Comparison of ENCODE assay signal across 26 cellular contexts in the genomic region with DNA sequence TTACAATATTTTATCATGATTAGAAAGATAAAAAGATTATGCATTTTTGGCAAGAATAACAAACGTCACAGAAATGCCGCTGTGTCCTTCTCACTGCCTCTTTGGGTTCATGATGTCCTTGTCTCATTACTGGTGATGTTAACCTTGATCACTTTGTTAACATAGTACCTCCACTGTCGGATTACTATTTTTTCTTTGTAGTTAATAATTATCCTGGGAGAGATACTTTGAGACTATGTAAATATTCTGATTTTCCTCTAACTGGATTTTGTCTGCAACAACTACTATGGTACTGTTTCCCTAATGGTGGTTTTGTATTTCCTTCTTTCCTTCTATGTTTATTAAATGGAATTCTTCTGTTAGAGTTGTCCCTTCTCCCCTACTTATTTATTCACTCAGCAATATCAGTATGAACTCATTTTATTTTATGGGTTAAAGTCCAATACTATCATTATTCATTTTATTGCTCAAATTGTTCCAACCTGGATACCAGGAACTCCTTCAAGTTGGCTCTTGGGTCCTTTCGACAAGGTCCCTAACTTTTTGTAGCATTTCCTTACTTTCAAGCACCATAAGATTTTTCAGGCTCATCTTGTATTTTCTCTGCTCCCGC. TPM values are rescaled to one million over a fixed set of nuclear protein-coding genes. Genes with fewer than 3 reads are reported as not detected.
A peak's percentile ranks its signal among the peaks of the same experiment; 100 is the strongest.
DNase-seq lines count a peak whose midpoint lies in the region; ATAC-seq and TF ChIP-seq lines count a peak whose summit lies in the region.
"Had no signal": no experiment of that assay in that cellular context is flagged by ENCODE, and none has a peak within 500 bp of the region (broad histone marks: within the 10 kb centered on the region; RNA-seq: fewer than 3 reads in every experiment).

No MANE protein-coding gene starts in this region.

- H3K79me1 ChIP-seq in trophoblast cell (ENCODE audit: low read length), result peaks cover 2% of the 10 kb centered on the region

- no peak overlapping the region for H4K12ac ChIP-seq in trophoblast cell (ENCODE audit: low read depth, low read length)

- no peak overlapping the region for H3K27ac ChIP-seq in BLaER1 treated with 17β-estradiol and CSF1 and Interleukin-3, amounts not matched to agents 10 nM and 100 nM
- H3K27ac ChIP-seq in OCI-LY1 (ENCODE audit: low read depth, low read length, poor library complexity, severe bottlenecking) (peak overlapping the region; percentile 75), duodenal mucosa (ENCODE audit: low read depth, low read length) (peak overlapping the region; percentile 35), trophoblast cell (ENCODE audit: low read depth, low read length) (no peak overlapping the region), left lung (no peak overlapping the region)

- peaks cover 23 to 87% (median 79%) of the 10 kb centered on the region in 11 experiments; a peak in 19 of 22 replicates for H4K20me1 ChIP-seq in BLaER1 treated with 17β-estradiol and CSF1 and Interleukin-3, amounts not matched to agents 10 nM and 100 nM
- H4K20me1 ChIP-seq in OCI-LY1 (ENCODE audit: insufficient read depth, low read length), result no peaks in the 10 kb centered on the region

- peak overlapping the region; percentile 75 for H3K4ac ChIP-seq in trophoblast cell (ENCODE audit: low read depth, low read length)

- no peak for TF ChIP-seq POLR2A in GM18505 (IDR thresholded peaks at IDR 0.05; ENCODE audit: borderline replicate concordance, extremely low read depth, insufficient read depth, insufficient read length)

- intact Hi-C loops in left lung (cut with DNase I), result no loop called here

- H3F3A ChIP-seq in OCI-LY1 (ENCODE audit: insufficient read depth, low read length), result no peaks in the 10 kb centered on the region

- H3K4me2 ChIP-seq in BLaER1 treated with 17β-estradiol and CSF1 and Interleukin-3, amounts not matched to agents 10 nM and 100 nM, result peak overlapping the region; percentile 3 to 93 (median 32); a peak in 16 of 22 replicates
- H3K4me2 ChIP-seq in OCI-LY1 (ENCODE audit: low read length), result peak overlapping the region; percentile 45; the same call in 1 of the 2 replicates
- no peak overlapping the region for H3K4me2 ChIP-seq in trophoblast cell (ENCODE audit: low read length)

- ATAC-seq in left lung (no peak), GM18505 (IDR thresholded peaks at IDR 0.05; ENCODE audit: unreplicated experiment) (no peak)
- ATAC-seq: esophagus mucosa; HCT116; naive thymus-derived CD8-positive, alpha-beta T cell; right cardiac atrium had no signal

- no CpG with 5 or more reads among the region's 5 CpGs for WGBS in trophoblast cell (ENCODE audit: extremely low coverage, insufficient coverage, insufficient read length)

- H2AFZ ChIP-seq in OCI-LY1 (ENCODE audit: low read length) (no peak overlapping the region), trophoblast cell (ENCODE audit: insufficient read depth, low read length, poor library complexity) (no peak overlapping the region)

- H3K23ac ChIP-seq in trophoblast cell (ENCODE audit: low read length), result no peak overlapping the region

- peaks cover 42 to 74% (median 63%) of the 10 kb centered on the region in 11 experiments for H3K36me3 ChIP-seq in BLaER1 treated with 17β-estradiol and CSF1 and Interleukin-3, amounts not matched to agents 10 nM and 100 nM
- H3K36me3 ChIP-seq in OCI-LY1 (ENCODE audit: insufficient read depth, low read length), result peaks cover 50% of the 10 kb centered on the region
- peaks cover 0 to 15% of the 10 kb centered on the region in 2 donors for H3K36me3 ChIP-seq in duodenal mucosa (ENCODE audit: control insufficient read depth in 1 of 2, insufficient read depth in 2 of 2, low read length in 2 of 2)
- peaks cover 5 to 11% of the 10 kb centered on the region in 2 experiments for H3K36me3 ChIP-seq in trophoblast cell (ENCODE audit: control insufficient read depth in 1 of 2, insufficient read depth in 2 of 2, low read length in 2 of 2)
- H3K36me3 ChIP-seq in left lung, result peaks cover 0 to 22% of the 10 kb centered on the region in 2 donors

- H3K9ac ChIP-seq in BLaER1 treated with 17β-estradiol and CSF1 and Interleukin-3, amounts not matched to agents 10 nM and 100 nM, result no peak overlapping the region
- H3K9ac ChIP-seq in OCI-LY1 (ENCODE audit: low read length), result no peak overlapping the region
- H3K9ac ChIP-seq in duodenal mucosa (ENCODE audit: low read depth in 1 of 2, low read length in 2 of 2), result no peak overlapping the region
- no peak overlapping the region for H3K9ac ChIP-seq in trophoblast cell (ENCODE audit: low read length)

- H3K79me2 ChIP-seq in OCI-LY1 (ENCODE audit: insufficient read depth, low read length) (peaks cover 70% of the 10 kb centered on the region), trophoblast cell (ENCODE audit: control insufficient read depth, insufficient read depth, low read length, poor library complexity) (peaks cover 10% of the 10 kb centered on the region)

- no peak overlapping the region for H3K14ac ChIP-seq in trophoblast cell (ENCODE audit: low read length)

- no peak for TF ChIP-seq CTCF in OCI-LY1 (IDR thresholded peaks at IDR 0.05; ENCODE audit: low read length)
- no peak for TF ChIP-seq CTCF in left lung (IDR thresholded peaks at IDR 0.05)

- H3K4me3 ChIP-seq in BLaER1 treated with 17β-estradiol and CSF1 and Interleukin-3, amounts not matched to agents 10 nM and 100 nM, result no peak overlapping the region
- H3K4me3 ChIP-seq in OCI-LY1 (ENCODE audit: low read depth, low read length, poor library complexity, severe bottlenecking) (no peak overlapping the region), duodenal mucosa (ENCODE audit: low read depth in 1 of 2, low read length in 2 of 2) (peak overlapping the region; percentile 25 to 46), trophoblast cell (ENCODE audit: low read depth, low read length) (no peak overlapping the region), left lung (no peak overlapping the region)

- no peak for DNase-seq in trophoblast cell
- no peak for DNase-seq in left lung
- DNase-seq in SW 1271 (lab: John Stamatoyannopoulos, UW), result no peak
- no peak for DNase-seq in stimulated activated CD4-positive, alpha-beta T cell treated with anti-CD3 and anti-CD28 coated beads, Interleukin-12 subunit alpha, Interleukin-12 subunit beta, amount 100 ng/mL, for 4 hours
- DNase-seq: activated CD4-positive, alpha-beta memory T cell treated with anti-CD3 and anti-CD28 coated beads, Interleukin-2, amount 10 ng/mL, durations not matched to agents 7 days and 5 days; activated CD4-positive, CD25-positive, alpha-beta regulatory T cell; activated naive CD4-positive, alpha-beta T cell treated with Interleukin-2 at 50 U/mL for 16 hours; activated T-cell treated with anti-CD3 and anti-CD28 coated beads for 4 hours; amygdala; caudate nucleus; CD4-positive, alpha-beta T cell; DMS153; foreskin melanocyte; GF-D8; mesenchymal stem cell; naive thymus-derived CD8-positive, alpha-beta T cell; NCI-H2171 treated with DMSO at 0.1 percent for 48 hours; NCI-H69; right cardiac atrium; T1000 had no signal

- H4K8ac ChIP-seq in trophoblast cell (ENCODE audit: low read depth, low read length), result no peak overlapping the region

- no peaks in the 10 kb centered on the region for H3K9me2 ChIP-seq in OCI-LY1 (ENCODE audit: low read depth, low read length)

- peaks cover 25 to 64% (median 52%) of the 10 kb centered on the region in 10 experiments for H3K4me1 ChIP-seq in BLaER1 treated with 17β-estradiol and CSF1 and Interleukin-3, amounts not matched to agents 10 nM and 100 nM
- peaks cover 55% of the 10 kb centered on the region for H3K4me1 ChIP-seq in OCI-LY1 (ENCODE audit: insufficient read depth, low read length, severe bottlenecking)
- H3K4me1 ChIP-seq in duodenal mucosa (ENCODE audit: control insufficient read depth in 1 of 2, insufficient read depth in 2 of 2, low read length in 2 of 2), result peaks cover 25 to 44% of the 10 kb centered on the region in 2 donors
- H3K4me1 ChIP-seq in trophoblast cell (ENCODE audit: control insufficient read depth in 1 of 2, insufficient read depth in 2 of 2, low read length in 2 of 2), result peaks cover 0 to 3% of the 10 kb centered on the region in 2 experiments
- H3K4me1 ChIP-seq in left lung, result peaks cover 13 to 69% of the 10 kb centered on the region in 2 donors

- H2AK5ac ChIP-seq in trophoblast cell (ENCODE audit: low read length), result no peak overlapping the region

- no peaks in the 10 kb centered on the region for H3K27me3 ChIP-seq in BLaER1 treated with 17β-estradiol and CSF1 and Interleukin-3, amounts not matched to agents 10 nM and 100 nM
- no peaks in the 10 kb centered on the region for H3K27me3 ChIP-seq in OCI-LY1 (ENCODE audit: insufficient read depth, low read length)
- no peaks in the 10 kb centered on the region for H3K27me3 ChIP-seq in duodenal mucosa (ENCODE audit: control insufficient read depth in 1 of 2, insufficient read depth in 2 of 2, low read length in 2 of 2)
- no peaks in the 10 kb centered on the region for H3K27me3 ChIP-seq in trophoblast cell (ENCODE audit: insufficient read depth, low read length)
- no peaks in the 10 kb centered on the region for H3K27me3 ChIP-seq in left lung

- no peaks in the 10 kb centered on the region for H3K9me3 ChIP-seq in BLaER1 treated with 17β-estradiol and CSF1 and Interleukin-3, amounts not matched to agents 10 nM and 100 nM (replicated peaks in 1 of 11)
- H3K9me3 ChIP-seq in OCI-LY1 (ENCODE audit: low read length), result no peaks in the 10 kb centered on the region
- H3K9me3 ChIP-seq in duodenal mucosa (ENCODE audit: control insufficient read depth in 1 of 2, low read length in 2 of 2), result no peaks in the 10 kb centered on the region
- H3K9me3 ChIP-seq in trophoblast cell (ENCODE audit: insufficient read depth, low read depth, low read length), result no peaks in the 10 kb centered on the region
- no peaks in the 10 kb centered on the region for H3K9me3 ChIP-seq in left lung

- no peak overlapping the region for H2BK12ac ChIP-seq in trophoblast cell (ENCODE audit: low read length)

- no peak overlapping the region for H2BK5ac ChIP-seq in trophoblast cell (ENCODE audit: low read depth, low read length, poor library complexity)

- no peak overlapping the region for H2BK120ac ChIP-seq in trophoblast cell (ENCODE audit: insufficient read depth, low read length, poor library complexity)

- no peak overlapping the region for H3K18ac ChIP-seq in trophoblast cell (ENCODE audit: low read length)

- no peak overlapping the region for H4K91ac ChIP-seq in trophoblast cell (ENCODE audit: low read depth, low read length)

RNA-seq across cellular contexts. Expression of a gene that starts 4.1 kb away (rescaled TPM):
- polyA plus RNA-seq in trophoblast cell (2013), result 74.2 and 76.8 TPM in 2 replicates
- total RNA-seq in left lung, result 100 to 1,000 TPM; 108 to 109 TPM

RNA-seq across cellular contexts. Expression of a gene that starts 8.6 kb away (rescaled TPM):
- 24.4 and 27.7 TPM in 2 replicates for polyA plus RNA-seq in trophoblast cell (2013)
- 10 to 100 TPM; 48.6 to 54.5 TPM for total RNA-seq in left lung

Comparison
In these comparisons a context has a peak if more than half of its experiments do, and no peak if none do; other contexts are left out.
1. H3K27ac ChIP-seq: peak in OCI-LY1 (single experiment) and duodenal mucosa (single experiment); none in BLaER1 treated with 17β-estradiol and CSF1 and Interleukin-3, amounts not matched to agents 10 nM and 100 nM (0 of 11), trophoblast cell (single experiment) and left lung (0 of 2).
2. H3K4me3 ChIP-seq: peak in duodenal mucosa (2 of 2); none in BLaER1 treated with 17β-estradiol and CSF1 and Interleukin-3, amounts not matched to agents 10 nM and 100 nM (0 of 10), OCI-LY1 (single experiment), trophoblast cell (single experiment) and left lung (0 of 2).